In genomic region chr11:74942073-74942750, GRCh38 we compare ENCODE assay signal across 30 cellular contexts. TPM values are rescaled to one million over a fixed set of nuclear protein-coding genes. Genes with fewer than 3 reads are reported as not detected.
A peak's percentile ranks its signal among the peaks of the same experiment; 100 is the strongest.
DNase-seq lines count a peak whose midpoint lies in the region; ATAC-seq and TF ChIP-seq lines count a peak whose summit lies in the region.
"Had no signal": no experiment of that assay in that cellular context is flagged by ENCODE, and none has a peak within 500 bp of the region (broad histone marks: within the 10 kb centered on the region; RNA-seq: fewer than 3 reads in every experiment).

No MANE protein-coding gene starts in this region.

- POLR2A ChIA-PET in activated CD8-positive, alpha-beta T cell treated with anti-CD3 and anti-CD28 coated beads for 36 hours (lab: Charles Lee) = interaction anchor here (1.5 kb wide), 1 partner anchor 16 kb away, joined by 4 read pairs; no protein-coding TSS in a partner anchor
- POLR2A ChIA-PET in activated CD8-positive, alpha-beta T cell treated with anti-CD3 and anti-CD28 coated beads, Interleukin-2, amount 10 ng/mL, durations not matched to agents 7 days and 5 days (lab: Charles Lee) = interaction anchor here (0.6 kb wide), 1 partner anchor 1211 kb away, joined by 4 read pairs; no protein-coding TSS in a partner anchor
- POLR2A ChIA-PET in T-cell (lab: Charles Lee) = no interaction called here

- H3K27me3 Mint-ChIP-seq in activated CD8-positive, alpha-beta T cell treated with anti-CD3 and anti-CD28 coated beads for 36 hours = no peaks in the 10 kb centered on the region
- no peaks in the 10 kb centered on the region for H3K27me3 Mint-ChIP-seq in activated CD8-positive, alpha-beta T cell treated with anti-CD3 and anti-CD28 coated beads, Interleukin-2, amount 10 ng/mL, durations not matched to agents 7 days and 5 days (ENCODE audit: low read depth)
- H3K27me3 Mint-ChIP-seq in endothelial cell (ENCODE audit: unreplicated experiment) (peaks cover 3% of the 10 kb centered on the region), T-cell (no peaks in the 10 kb centered on the region)
- H3K27me3 Mint-ChIP-seq: activated CD4-positive, alpha-beta T cell treated with anti-CD3 and anti-CD28 coated beads for 36 hours; activated naive CD8-positive, alpha-beta T cell treated with anti-CD3 and anti-CD28 coated beads, Interleukin-2, amount 10 ng/mL, durations not matched to agents 7 days and 5 days; effector memory CD8-positive, alpha-beta T cell; naive thymus-derived CD4-positive, alpha-beta T cell; progenitor cell of endocrine pancreas; stimulated activated naive B cell treated with anti-CD40 and anti-IgM and Interleukin-4, amounts not matched to agents 10 μg/mL and 1 μg/mL and 100 μg/mL, for 72 hours had no signal

- peaks cover 28% of the 10 kb centered on the region for H3K4me1 ChIP-seq in RWPE2 (ENCODE audit: insufficient read depth, poor library complexity, severe bottlenecking)
- no peaks in the 10 kb centered on the region for H3K4me1 ChIP-seq in smooth muscle cell (ENCODE audit: low read depth)
- H3K4me1 ChIP-seq: testis had no signal

- no peaks in the 10 kb centered on the region for H3K79me2 ChIP-seq in smooth muscle cell (ENCODE audit: low read depth)

- peak overlapping the region; percentile 77 for H3K27ac Mint-ChIP-seq in activated CD8-positive, alpha-beta T cell treated with anti-CD3 and anti-CD28 coated beads for 36 hours
- H3K27ac Mint-ChIP-seq in activated CD8-positive, alpha-beta T cell treated with anti-CD3 and anti-CD28 coated beads, Interleukin-2, amount 10 ng/mL, durations not matched to agents 7 days and 5 days = no peak overlapping the region
- H3K27ac Mint-ChIP-seq in endothelial cell (ENCODE audit: unreplicated experiment) = peak overlapping the region; percentile 45
- H3K27ac Mint-ChIP-seq in T-cell = no peak overlapping the region
- H3K27ac Mint-ChIP-seq: activated naive CD8-positive, alpha-beta T cell treated with anti-CD3 and anti-CD28 coated beads, Interleukin-2, amount 10 ng/mL, durations not matched to agents 7 days and 5 days; GM23338; IgD-negative memory B cell; progenitor cell of endocrine pancreas; T-helper 2 cell treated with Interferon-gamma antibody and Interleukin-4, amounts not matched to agents 5 μg/mL and 100 μg/mL, for 36 hours had no signal

- H3K27ac ChIP-seq in RWPE2 (ENCODE audit: poor library complexity, severe bottlenecking) (peak overlapping the region; percentile 92), smooth muscle cell (ENCODE audit: low read depth) (peak overlapping the region; percentile 84)
- H3K27ac ChIP-seq: left ventricle myocardium inferior, testis had no signal

- H2AFZ ChIP-seq in smooth muscle cell (ENCODE audit: low read depth) = no peak overlapping the region
- H2AFZ ChIP-seq: GM23338 had no signal

- no peaks in the 10 kb centered on the region for H3K27me3 ChIP-seq in RWPE2 (ENCODE audit: insufficient read depth, poor library complexity, severe bottlenecking)
- no peaks in the 10 kb centered on the region for H3K27me3 ChIP-seq in smooth muscle cell (ENCODE audit: low read depth)
- H3K27me3 ChIP-seq: testis had no signal

- no peaks in the 10 kb centered on the region for H4K20me1 ChIP-seq in smooth muscle cell (ENCODE audit: low read depth)

- no peaks in the 10 kb centered on the region for H3K9me3 Mint-ChIP-seq in activated CD8-positive, alpha-beta T cell treated with anti-CD3 and anti-CD28 coated beads for 36 hours
- H3K9me3 Mint-ChIP-seq in activated CD8-positive, alpha-beta T cell treated with anti-CD3 and anti-CD28 coated beads, Interleukin-2, amount 10 ng/mL, durations not matched to agents 7 days and 5 days (ENCODE audit: insufficient read depth) = no peaks in the 10 kb centered on the region
- no peaks in the 10 kb centered on the region for H3K9me3 Mint-ChIP-seq in endothelial cell (ENCODE audit: unreplicated experiment)
- no peaks in the 10 kb centered on the region for H3K9me3 Mint-ChIP-seq in T-cell
- H3K9me3 Mint-ChIP-seq: activated naive CD8-positive, alpha-beta T cell treated with anti-CD3 and anti-CD28 coated beads, Interleukin-2, amount 10 ng/mL, durations not matched to agents 7 days and 5 days; CD14-positive monocyte; effector memory CD8-positive, alpha-beta T cell; GM23338; IgD-negative memory B cell; naive thymus-derived CD4-positive, alpha-beta T cell; stimulated activated naive B cell treated with anti-CD40 and anti-IgM and Interleukin-4, amounts not matched to agents 10 μg/mL and 1 μg/mL and 100 μg/mL, for 72 hours; T-helper 2 cell treated with Interferon-gamma antibody and Interleukin-4, amounts not matched to agents 5 μg/mL and 100 μg/mL, for 36 hours had no signal

- ATAC-seq in activated CD8-positive, alpha-beta T cell treated with anti-CD3 and anti-CD28 coated beads for 36 hours = no peak
- no peak for ATAC-seq in activated CD8-positive, alpha-beta T cell treated with anti-CD3 and anti-CD28 coated beads, Interleukin-2, amount 10 ng/mL, durations not matched to agents 7 days and 5 days
- ATAC-seq in RWPE2 (ENCODE audit: low read depth) = no peak
- no peak for ATAC-seq in T-cell (replicated peaks in 1 of 4)
- ATAC-seq: effector memory CD8-positive, alpha-beta T cell; GM23338; naive thymus-derived CD4-positive, alpha-beta T cell had no signal

- peaks cover 34% of the 10 kb centered on the region for H3K36me3 ChIP-seq in RWPE2 (ENCODE audit: low read depth)
- no peaks in the 10 kb centered on the region for H3K36me3 ChIP-seq in smooth muscle cell (ENCODE audit: low read depth)

- H3K9me3 ChIP-seq in RWPE2 (ENCODE audit: severe bottlenecking) (no peaks in the 10 kb centered on the region), smooth muscle cell (replicated peaks; ENCODE audit: low read depth) (no peaks in the 10 kb centered on the region)
- H3K9me3 ChIP-seq: left ventricle myocardium inferior, testis had no signal

- over 99% methylated on average over 5 of the region's 5 CpGs for WGBS in smooth muscle cell (ENCODE audit: low lambda C conversion rate)

- H3K36me3 Mint-ChIP-seq in activated CD8-positive, alpha-beta T cell treated with anti-CD3 and anti-CD28 coated beads for 36 hours (ENCODE audit: low read depth) = peaks cover 37% of the 10 kb centered on the region
- peaks cover 31% of the 10 kb centered on the region for H3K36me3 Mint-ChIP-seq in activated CD8-positive, alpha-beta T cell treated with anti-CD3 and anti-CD28 coated beads, Interleukin-2, amount 10 ng/mL, durations not matched to agents 7 days and 5 days (ENCODE audit: low read depth)
- H3K36me3 Mint-ChIP-seq in endothelial cell (ENCODE audit: low read depth, unreplicated experiment) (peaks cover 22% of the 10 kb centered on the region), T-cell (peaks cover 54% of the 10 kb centered on the region)

- H3K9ac ChIP-seq in smooth muscle cell (ENCODE audit: low read depth) = peak overlapping the region; percentile 60

- no peak overlapping the region for H3K4me3 Mint-ChIP-seq in activated CD8-positive, alpha-beta T cell treated with anti-CD3 and anti-CD28 coated beads for 36 hours
- no peak overlapping the region for H3K4me3 Mint-ChIP-seq in activated CD8-positive, alpha-beta T cell treated with anti-CD3 and anti-CD28 coated beads, Interleukin-2, amount 10 ng/mL, durations not matched to agents 7 days and 5 days
- H3K4me3 Mint-ChIP-seq in endothelial cell (ENCODE audit: unreplicated experiment) (no peak overlapping the region), T-cell (no peak overlapping the region)
- H3K4me3 Mint-ChIP-seq: activated CD4-positive, alpha-beta T cell treated with anti-CD3 and anti-CD28 coated beads for 36 hours; activated naive CD8-positive, alpha-beta T cell treated with anti-CD3 and anti-CD28 coated beads, Interleukin-2, amount 10 ng/mL, durations not matched to agents 7 days and 5 days; CD14-positive monocyte; effector memory CD8-positive, alpha-beta T cell; GM23338; naive thymus-derived CD4-positive, alpha-beta T cell; stimulated activated naive B cell treated with anti-CD40 and anti-IgM and Interleukin-4, amounts not matched to agents 10 μg/mL and 1 μg/mL and 100 μg/mL, for 72 hours; T-helper 2 cell treated with Interferon-gamma antibody and Interleukin-4, amounts not matched to agents 5 μg/mL and 100 μg/mL, for 36 hours had no signal

- no peak overlapping the region for H3K4me2 ChIP-seq in smooth muscle cell
- H3K4me2 ChIP-seq: GM23338 had no signal

- H3F3A ChIP-seq in smooth muscle cell (ENCODE audit: low read depth) = no peaks in the 10 kb centered on the region

- intact Hi-C loops in activated CD8-positive, alpha-beta T cell treated with anti-CD3 and anti-CD28 coated beads for 36 hours (cut with micrococcal nuclease) = no loop called here

- CTCF ChIA-PET in activated CD8-positive, alpha-beta T cell treated with anti-CD3 and anti-CD28 coated beads for 36 hours (lab: Charles Lee) = interaction anchor here (1.2 to 5.2 kb wide), 2 partner anchors 13 to 80 kb away, joined by 3 to 33 read pairs; no protein-coding TSS in a partner anchor
- CTCF ChIA-PET in activated CD8-positive, alpha-beta T cell treated with anti-CD3 and anti-CD28 coated beads, Interleukin-2, amount 10 ng/mL, durations not matched to agents 7 days and 5 days (lab: Charles Lee) = interaction anchor here (1.2 to 2.0 kb wide), 2 partner anchors 13 to 17 kb away, joined by 3 to 9 read pairs; no protein-coding TSS in a partner anchor
- CTCF ChIA-PET in T-cell (lab: Charles Lee) = no interaction called here

- peaks cover 37% of the 10 kb centered on the region for H3K4me1 Mint-ChIP-seq in activated CD8-positive, alpha-beta T cell treated with anti-CD3 and anti-CD28 coated beads for 36 hours (ENCODE audit: low read depth)
- H3K4me1 Mint-ChIP-seq in activated CD8-positive, alpha-beta T cell treated with anti-CD3 and anti-CD28 coated beads, Interleukin-2, amount 10 ng/mL, durations not matched to agents 7 days and 5 days (ENCODE audit: low read depth) = peaks cover 5% of the 10 kb centered on the region
- peaks cover 8% of the 10 kb centered on the region for H3K4me1 Mint-ChIP-seq in endothelial cell (ENCODE audit: unreplicated experiment)
- peaks cover 2 to 41% (median 4%) of the 10 kb centered on the region in 3 donors for H3K4me1 Mint-ChIP-seq in T-cell
- H3K4me1 Mint-ChIP-seq: GM23338 had no signal

- no peak for TF ChIP-seq CTCF in activated CD8-positive, alpha-beta T cell treated with anti-CD3 and anti-CD28 coated beads for 36 hours (IDR thresholded peaks at IDR 0.05)
- TF ChIP-seq CTCF in RWPE2 (IDR thresholded peaks at IDR 0.05; ENCODE audit: poor library complexity, severe bottlenecking) (no peak), endothelial cell (IDR thresholded peaks at IDR 0.05; ENCODE audit: unreplicated experiment) (no peak), smooth muscle cell (IDR thresholded peaks at IDR 0.05; ENCODE audit: borderline replicate concordance, insufficient read depth, poor library complexity, severe bottlenecking) (no peak)

- no peak for DNase-seq in activated CD8-positive, alpha-beta T cell treated with anti-CD3 and anti-CD28 coated beads for 36 hours
- DNase-seq in activated CD8-positive, alpha-beta T cell treated with anti-CD3 and anti-CD28 coated beads, Interleukin-2, amount 10 ng/mL, durations not matched to agents 7 days and 5 days = no peak
- DNase-seq in RWPE2 (ENCODE audit: low spot score) (no peak), endothelial cell (ENCODE audit: low spot score) (no peak), smooth muscle cell (lab: John Stamatoyannopoulos, UW; ENCODE audit: unreplicated experiment) (no peak), retina (no peak), T-cell (no peak), SHP77 treated with DMSO at 0.1 percent for 48 hours (lab: John Stamatoyannopoulos, UW) (no peak)
- DNase-seq: activated CD4-positive, alpha-beta T cell treated with anti-CD3 and anti-CD28 coated beads for 36 hours; activated gamma-delta T cell; activated naive CD8-positive, alpha-beta T cell treated with anti-CD3 and anti-CD28 coated beads, Interleukin-2, amount 10 ng/mL, durations not matched to agents 7 days and 5 days; central memory CD4-positive, alpha-beta T cell; DMS79 treated with DMSO at 0.1 percent for 48 hours; effector memory CD8-positive, alpha-beta T cell; GDM1; islet precursor cell; left ventricle myocardium inferior; midbrain; naive thymus-derived CD4-positive, alpha-beta T cell; NCI-H1092 treated with DMSO at 0.1 percent for 48 hours; NCI-H1694 treated with DMSO at 0.1 percent for 48 hours; NCI-H446 treated with DMSO at 0.1 percent for 48 hours; RPMI8226; stimulated activated naive B cell treated with anti-CD40 and anti-IgM and Interleukin-4, amounts not matched to agents 10 μg/mL and 1 μg/mL and 100 μg/mL, for 72 hours; testis had no signal

- no peak overlapping the region for H3K4me3 ChIP-seq in RWPE2 (ENCODE audit: severe bottlenecking)
- no peak overlapping the region for H3K4me3 ChIP-seq in smooth muscle cell
- H3K4me3 ChIP-seq: GM23338, left ventricle myocardium inferior, testis had no signal

RNA-seq across cellular contexts. Expression of gene XRRA1, which starts 6.7 kb away (rescaled TPM):
- 10 to 100 TPM; 19.0 to 19.3 TPM for total RNA-seq in activated CD8-positive, alpha-beta T cell treated with anti-CD3 and anti-CD28 coated beads for 36 hours
- 10 to 100 TPM; 16.6 to 19.0 TPM for total RNA-seq in activated CD8-positive, alpha-beta T cell treated with anti-CD3 and anti-CD28 coated beads, Interleukin-2, amount 10 ng/mL, durations not matched to agents 7 days and 5 days
- total RNA-seq in endothelial cell (ENCODE audit: unreplicated experiment) = 8.0 TPM
- total RNA-seq in smooth muscle cell = 3.8 and 9.1 TPM in 2 replicates
- 7.3 and 9.4 TPM in 2 replicates for polyA plus RNA-seq in smooth muscle cell
- total RNA-seq in T-cell = 10 to 100 TPM; 12.6 to 27.7 (median 14.6) TPM

RNA-seq across cellular contexts. Expression of gene SPCS2, which starts 6.9 kb away (rescaled TPM):
- total RNA-seq in activated CD8-positive, alpha-beta T cell treated with anti-CD3 and anti-CD28 coated beads for 36 hours = 100 to 1,000 TPM in 1 of 2 experiments, 10 to 100 TPM in 1; 99.3 to 117 TPM
- total RNA-seq in activated CD8-positive, alpha-beta T cell treated with anti-CD3 and anti-CD28 coated beads, Interleukin-2, amount 10 ng/mL, durations not matched to agents 7 days and 5 days = 100 to 1,000 TPM; 149 to 156 TPM
- 130 TPM for total RNA-seq in endothelial cell (ENCODE audit: unreplicated experiment)
- 49.9 and 55.3 TPM in 2 replicates for total RNA-seq in smooth muscle cell
- polyA plus RNA-seq in smooth muscle cell = 325 and 345 TPM in 2 replicates
- 100 to 1,000 TPM in 1 of 5 donors, 10 to 100 TPM in 4; 75.4 to 101 (median 90.8) TPM for total RNA-seq in T-cell

RNA-seq across cellular contexts. Expression of gene NEU3, which starts 46.5 kb away (rescaled TPM):
- total RNA-seq in activated CD8-positive, alpha-beta T cell treated with anti-CD3 and anti-CD28 coated beads for 36 hours = 10 to 100 TPM; 18.6 to 19.4 TPM
- total RNA-seq in activated CD8-positive, alpha-beta T cell treated with anti-CD3 and anti-CD28 coated beads, Interleukin-2, amount 10 ng/mL, durations not matched to agents 7 days and 5 days = 10 to 100 TPM; 15.8 to 16.7 TPM
- total RNA-seq in endothelial cell (ENCODE audit: unreplicated experiment) (11.8 TPM), smooth muscle cell (5.0 and 8.5 TPM in 2 replicates), T-cell (10 to 100 TPM; 12.4 to 18.0 (median 13.0) TPM)
- polyA plus RNA-seq in smooth muscle cell = 2.1 and 3.9 TPM in 2 replicates

Comparison
In these comparisons a context has a peak if more than half of its experiments do, and no peak if none do; other contexts are left out.
1. H3K27ac Mint-ChIP-seq: peak in activated CD8-positive, alpha-beta T cell treated with anti-CD3 and anti-CD28 coated beads for 36 hours (single experiment) and endothelial cell (single experiment); none in activated CD8-positive, alpha-beta T cell treated with anti-CD3 and anti-CD28 coated beads, Interleukin-2, amount 10 ng/mL, durations not matched to agents 7 days and 5 days (single experiment) and T-cell (0 of 2).
2. CTCF ChIA-PET loops: an anchor here in activated CD8-positive, alpha-beta T cell treated with anti-CD3 and anti-CD28 coated beads for 36 hours (1.2 to 5.2 kb wide) and activated CD8-positive, alpha-beta T cell treated with anti-CD3 and anti-CD28 coated beads, Interleukin-2, amount 10 ng/mL, durations not matched to agents 7 days and 5 days (1.2 to 2.0 kb wide); none called in T-cell.
3. POLR2A ChIA-PET loops: an anchor here in activated CD8-positive, alpha-beta T cell treated with anti-CD3 and anti-CD28 coated beads for 36 hours (1.5 kb wide) and activated CD8-positive, alpha-beta T cell treated with anti-CD3 and anti-CD28 coated beads, Interleukin-2, amount 10 ng/mL, durations not matched to agents 7 days and 5 days (0.6 kb wide); none called in T-cell.